In genomic region chr5:7759257-7759871, GRCh38 we compare ENCODE assay signal across 21 cellular contexts.
A peak's percentile ranks its signal among the peaks of the same experiment; 100 is the strongest.
DNase-seq lines count a peak whose midpoint lies in the region; ATAC-seq and TF ChIP-seq lines count a peak whose summit lies in the region.
"Had no signal": no experiment of that assay in that cellular context is flagged by ENCODE, and none has a peak within 500 bp of the region (broad histone marks: within the 10 kb centered on the region; RNA-seq: fewer than 3 reads in every experiment).

No MANE protein-coding gene starts in this region.

- H3K4me1 ChIP-seq in thoracic aorta (ENCODE audit: control insufficient read depth in 1 of 2, low read depth in 2 of 2): peaks cover 4 to 24% of the 10 kb centered on the region in 2 donors
- H3K4me1 ChIP-seq: A549, gastroesophageal sphincter, left ventricle myocardium inferior had no signal

- H3K27me3 ChIP-seq in thoracic aorta (replicated peaks; ENCODE audit: insufficient read depth): no peaks in the 10 kb centered on the region
- H3K27me3 ChIP-seq: gastroesophageal sphincter, tibial artery had no signal

- no peaks in the 10 kb centered on the region for H3K36me3 ChIP-seq in thoracic aorta
- H3K36me3 ChIP-seq: gastroesophageal sphincter, left ventricle myocardium inferior, tibial artery had no signal

- H3K9me3 ChIP-seq in thoracic aorta: no peaks in the 10 kb centered on the region
- H3K9me3 ChIP-seq: A549, gastroesophageal sphincter, left ventricle myocardium inferior, tibial artery had no signal

- H3K4me3 ChIP-seq in thoracic aorta: no peak overlapping the region
- H3K4me3 ChIP-seq: A549, gastroesophageal sphincter, left ventricle myocardium inferior, PC-9, SK-N-MC, tibial artery had no signal

- H3K27ac ChIP-seq in cingulate gyrus (ENCODE audit: low read depth, low read length): peak overlapping the region; percentile 48
- peak overlapping the region; percentile 24 to 47 for H3K27ac ChIP-seq in thoracic aorta
- H3K27ac ChIP-seq: A549, C4-2B, gastroesophageal sphincter, left ventricle myocardium inferior, PC-9, SK-N-MC, tibial artery had no signal

- peak; percentile 38 to 54 for DNase-seq in NCI-H524 (lab: John Stamatoyannopoulos, UW)
- no peak for DNase-seq in NCI-H524 treated with DMSO at 0.1 percent for 48 hours (lab: John Stamatoyannopoulos, UW)
- peak; percentile 74 for DNase-seq in NCI-H2171 (lab: John Stamatoyannopoulos, UW)
- no peak for DNase-seq in thoracic aorta (ENCODE audit: low spot score)
- no peak for DNase-seq in cerebellum (ENCODE audit: low spot score)
- DNase-seq in hepatic stellate cell (ENCODE audit: low spot score): no peak
- DNase-seq: activated CD4-positive, CD25-positive, alpha-beta regulatory T cell treated with anti-CD3 and anti-CD28 coated beads, Interleukin-2, amount 50 U/mL, for 72 hours; dermis blood vessel endothelial cell; Karpas-422; left ventricle myocardium inferior; NCI-H526 treated with DMSO at 0.1 percent for 48 hours; PC-9; tibial artery had no signal

- no peak for TF ChIP-seq CTCF in thoracic aorta (IDR thresholded peaks at IDR 0.05)

- ATAC-seq in thoracic aorta (ENCODE audit: insufficient number of reproducible peaks, low FRiP score, low read depth) (no peak), GM19397 (IDR thresholded peaks at IDR 0.05; ENCODE audit: unreplicated experiment) (no peak)
- ATAC-seq: A549; activated naive CD4-positive, alpha-beta T cell treated with anti-CD3 and anti-CD28 coated beads, Interleukin-2, amount 50 U/mL, for 72 hours; gastroesophageal sphincter; HCT116 had no signal

Comparison
In these comparisons a context has a peak if more than half of its experiments do, and no peak if none do; other contexts are left out.
1. DNase-seq: peak in NCI-H524 (2 of 2) and NCI-H2171 (single experiment); none in NCI-H524 treated with DMSO at 0.1 percent for 48 hours (single experiment), thoracic aorta (single experiment), cerebellum (single experiment) and hepatic stellate cell (single experiment).